ENCODE assay signal across 17 cellular contexts in genomic region chr3:195548496-195548895, GRCh38. TPM values are rescaled to one million over a fixed set of nuclear protein-coding genes. Genes with fewer than 3 reads are reported as not detected.
DNase-seq lines count a peak whose midpoint lies in the region; TF ChIP-seq lines count a peak whose summit lies in the region.
"Had no signal": no experiment of that assay in that cellular context is flagged by ENCODE, and none has a peak within 500 bp of the region (broad histone marks: within the 10 kb centered on the region; RNA-seq: fewer than 3 reads in every experiment).

No MANE protein-coding gene starts in this region.

- H3K36me3 Mint-ChIP-seq in activated CD4-positive, alpha-beta T cell treated with anti-CD3 and anti-CD28 coated beads, Interleukin-2, amount 10 ng/mL, durations not matched to agents 7 days and 5 days (ENCODE audit: low read depth): peaks cover 7% of the 10 kb centered on the region
- H3K36me3 Mint-ChIP-seq in IgD-negative memory B cell: peaks cover 1% of the 10 kb centered on the region
- no peaks in the 10 kb centered on the region for H3K36me3 Mint-ChIP-seq in nephron (ENCODE audit: low read depth)
- H3K36me3 Mint-ChIP-seq: neural progenitor cell had no signal

- H3K4me1 ChIP-seq in colonic mucosa: peaks cover 4% of the 10 kb centered on the region
- H3K4me1 ChIP-seq: neural progenitor cell had no signal

- no peaks in the 10 kb centered on the region for H3K27me3 Mint-ChIP-seq in activated CD4-positive, alpha-beta T cell treated with anti-CD3 and anti-CD28 coated beads, Interleukin-2, amount 10 ng/mL, durations not matched to agents 7 days and 5 days
- H3K27me3 Mint-ChIP-seq in IgD-negative memory B cell: no peaks in the 10 kb centered on the region
- H3K27me3 Mint-ChIP-seq in nephron (ENCODE audit: low read depth): peaks cover 4% of the 10 kb centered on the region

- peak overlapping the region; percentile 51 for H3K27ac ChIP-seq in colonic mucosa
- H3K27ac ChIP-seq: epithelial cell of prostate, gastrocnemius medialis, neural progenitor cell, tibial artery, WERI-Rb-1 had no signal

- peaks cover 93% of the 10 kb centered on the region for H3K4me1 Mint-ChIP-seq in activated CD4-positive, alpha-beta T cell treated with anti-CD3 and anti-CD28 coated beads, Interleukin-2, amount 10 ng/mL, durations not matched to agents 7 days and 5 days
- H3K4me1 Mint-ChIP-seq in IgD-negative memory B cell: peaks cover 39 to 56% (median 45%) of the 10 kb centered on the region in 3 donors
- peaks cover 68% of the 10 kb centered on the region for H3K4me1 Mint-ChIP-seq in nephron

- CTCF ChIA-PET in activated CD4-positive, alpha-beta T cell treated with anti-CD3 and anti-CD28 coated beads, Interleukin-2, amount 10 ng/mL, durations not matched to agents 7 days and 5 days (lab: Charles Lee): interaction anchor here (0.8 to 2.0 kb wide), 3 partner anchors 15 to 302 kb away, joined by 3 to 4 read pairs (median 4); no protein-coding TSS in a partner anchor

- H3K9me3 Mint-ChIP-seq in activated CD4-positive, alpha-beta T cell treated with anti-CD3 and anti-CD28 coated beads, Interleukin-2, amount 10 ng/mL, durations not matched to agents 7 days and 5 days: no peaks in the 10 kb centered on the region
- H3K9me3 Mint-ChIP-seq in IgD-negative memory B cell (no peaks in the 10 kb centered on the region), nephron (no peaks in the 10 kb centered on the region)
- H3K9me3 Mint-ChIP-seq: neural progenitor cell had no signal

- no peaks in the 10 kb centered on the region for H3K27me3 ChIP-seq in colonic mucosa
- H3K27me3 ChIP-seq: gastrocnemius medialis, tibial artery had no signal

- no peaks in the 10 kb centered on the region for H3K9me3 ChIP-seq in colonic mucosa
- H3K9me3 ChIP-seq: gastrocnemius medialis, tibial artery had no signal

- no peak for DNase-seq in activated CD4-positive, alpha-beta T cell treated with anti-CD3 and anti-CD28 coated beads, Interleukin-2, amount 10 ng/mL, durations not matched to agents 7 days and 5 days
- DNase-seq in activated CD4-positive, alpha-beta T cell treated with anti-CD3 and anti-CD28 coated beads, Interleukin-2, amount 50 U/mL, for 4 hours: no peak
- DNase-seq in colonic mucosa: no peak
- no peak for DNase-seq in cortex of kidney (lab: John Stamatoyannopoulos, UW)
- no peak for DNase-seq in NCI-H82 (lab: John Stamatoyannopoulos, UW)
- no peak for DNase-seq in NCI-H2081 (lab: John Stamatoyannopoulos, UW)
- DNase-seq: anterior cingulate cortex, EL, gastrocnemius medialis, right cardiac atrium, tibial artery, WERI-Rb-1 had no signal

- POLR2A ChIA-PET in activated CD4-positive, alpha-beta T cell treated with anti-CD3 and anti-CD28 coated beads, Interleukin-2, amount 10 ng/mL, durations not matched to agents 7 days and 5 days (lab: Charles Lee): interaction anchor here (0.5 kb wide), 1 partner anchor 290 kb away, joined by 3 read pairs; no protein-coding TSS in a partner anchor

- peak overlapping the region; percentile 32 for H3K27ac Mint-ChIP-seq in activated CD4-positive, alpha-beta T cell treated with anti-CD3 and anti-CD28 coated beads, Interleukin-2, amount 10 ng/mL, durations not matched to agents 7 days and 5 days
- H3K27ac Mint-ChIP-seq in IgD-negative memory B cell (peak overlapping the region in 2 of 3 donors; percentile 52 to 78), nephron (peak overlapping the region in 2 of 3 experiments; percentile 10 to 36)
- H3K27ac Mint-ChIP-seq: neural progenitor cell had no signal

- TF ChIP-seq CTCF in colonic mucosa (IDR thresholded peaks at IDR 0.05) (no peak), nephron (IDR thresholded peaks at IDR 0.05; ENCODE audit: unreplicated experiment in 3 of 3) (no peak)

- peak overlapping the region; percentile 5 for H3K4me3 Mint-ChIP-seq in activated CD4-positive, alpha-beta T cell treated with anti-CD3 and anti-CD28 coated beads, Interleukin-2, amount 10 ng/mL, durations not matched to agents 7 days and 5 days
- H3K4me3 Mint-ChIP-seq in IgD-negative memory B cell (peak overlapping the region in 2 of 4 donors; percentile 18 to 38), nephron (no peak overlapping the region)

- intact Hi-C loops in colonic mucosa (cut with DNase I): no loop called here

- H3K4me3 ChIP-seq in colonic mucosa: no peak overlapping the region
- H3K4me3 ChIP-seq: gastrocnemius medialis, GM12878, neural progenitor cell, tibial artery had no signal

- no peaks in the 10 kb centered on the region for H3K36me3 ChIP-seq in colonic mucosa
- H3K36me3 ChIP-seq: gastrocnemius medialis, neural progenitor cell, tibial artery, WERI-Rb-1 had no signal

- H3K9ac ChIP-seq in colonic mucosa (ENCODE audit: low read depth in 2 of 2, low read length in 2 of 2): peak overlapping the region in 1 of 2 donors; percentile 55
- H3K9ac ChIP-seq: neural progenitor cell had no signal

RNA-seq across cellular contexts. Expression of gene PPP1R2, which starts 5.4 kb away (rescaled TPM):
- 10 to 100 TPM; 85.9 to 94.3 TPM for total RNA-seq in activated CD4-positive, alpha-beta T cell treated with anti-CD3 and anti-CD28 coated beads, Interleukin-2, amount 10 ng/mL, durations not matched to agents 7 days and 5 days
- 159 TPM for polyA plus RNA-seq in IgD-negative memory B cell
- total RNA-seq in colonic mucosa: 10 to 100 TPM; 37.4 to 55.8 TPM

RNA-seq across cellular contexts. Expression of gene APOD, which starts 35.2 kb away (rescaled TPM):
- total RNA-seq in activated CD4-positive, alpha-beta T cell treated with anti-CD3 and anti-CD28 coated beads, Interleukin-2, amount 10 ng/mL, durations not matched to agents 7 days and 5 days: not detected
- not detected for polyA plus RNA-seq in IgD-negative memory B cell
- total RNA-seq in colonic mucosa: 10 to 100 TPM in 1 of 2 donors, 1 to 10 TPM in 1; 7.2 to 13.1 TPM

Comparison
In these comparisons a context has a peak if more than half of its experiments do, and no peak if none do; other contexts are left out.
1. RNA of gene APOD, which starts 35.2 kb away (total RNA-seq): 7.2 to 13.1 TPM in colonic mucosa; not detected in activated CD4-positive, alpha-beta T cell treated with anti-CD3 and anti-CD28 coated beads, Interleukin-2, amount 10 ng/mL, durations not matched to agents 7 days and 5 days; every median in the first group is over 4 times any median in the second.
2. Peak in every context shown above with its lines, with median percentiles within 50 percentile points of each other: H3K27ac Mint-ChIP-seq.